8 cellular contexts compared by ENCODE assay signal in genomic region chr17:2335726-2336214, GRCh38. TPM values are rescaled to one million over a fixed set of nuclear protein-coding genes. Genes with fewer than 3 reads are reported as not detected.
DNase-seq lines count a peak whose midpoint lies in the region; ATAC-seq, FAIRE-seq and TF ChIP-seq lines count a peak whose summit lies in the region.

No MANE protein-coding gene starts in this region.

- H3K9me3 Mint-ChIP-seq in activated T-cell treated with anti-CD3 and anti-CD28 coated beads, Interleukin-2, amount 50 U/mL, for 24 hours: no peaks in the 10 kb centered on the region
- no peaks in the 10 kb centered on the region for H3K9me3 Mint-ChIP-seq in activated CD4-positive, alpha-beta memory T cell treated with anti-CD3 and anti-CD28 coated beads, Interleukin-2, amount 10 ng/mL, durations not matched to agents 7 days and 5 days

- no peak overlapping the region for H3K27ac Mint-ChIP-seq in activated T-cell treated with anti-CD3 and anti-CD28 coated beads, Interleukin-2, amount 50 U/mL, for 24 hours
- H3K27ac Mint-ChIP-seq in activated CD4-positive, alpha-beta memory T cell treated with anti-CD3 and anti-CD28 coated beads, Interleukin-2, amount 10 ng/mL, durations not matched to agents 7 days and 5 days: peak overlapping the region; percentile 88

- no peaks in the 10 kb centered on the region for H3K9me3 ChIP-seq in skeletal muscle tissue (ENCODE audit: control insufficient read depth in 3 of 3, low read length in 3 of 3)

- peak overlapping the region; percentile 86 for H3K27ac ChIP-seq in skeletal muscle tissue (ENCODE audit: low read depth, low read length)

- no peak for TF ChIP-seq POLR2A in GM12892 (IDR thresholded peaks at IDR 0.05; ENCODE audit: low read depth, low read length)

- CTCF ChIA-PET in activated CD4-positive, alpha-beta memory T cell treated with anti-CD3 and anti-CD28 coated beads, Interleukin-2, amount 10 ng/mL, durations not matched to agents 7 days and 5 days (lab: Charles Lee): interaction anchor here (0.9 to 4.6 kb wide), 11 partner anchors 13 to 281 kb away, joined by 3 to 32 read pairs (median 5); partner anchors contain the start of genes HIC1, SMG6 and SRR

- peaks cover 6% of the 10 kb centered on the region for H3K36me3 Mint-ChIP-seq in activated T-cell treated with anti-CD3 and anti-CD28 coated beads, Interleukin-2, amount 50 U/mL, for 24 hours (ENCODE audit: low read depth)
- peaks cover 14% of the 10 kb centered on the region for H3K36me3 Mint-ChIP-seq in activated CD4-positive, alpha-beta memory T cell treated with anti-CD3 and anti-CD28 coated beads, Interleukin-2, amount 10 ng/mL, durations not matched to agents 7 days and 5 days (ENCODE audit: low read depth)

- peak; percentile 37 for DNase-seq in activated T-cell treated with anti-CD3 and anti-CD28 coated beads, Interleukin-2, amount 50 U/mL, for 24 hours
- no peak for DNase-seq in activated T-cell treated with anti-CD3 and anti-CD28 coated beads, Interleukin-2, amount 50 U/mL, for 1 hour
- DNase-seq in activated CD4-positive, alpha-beta memory T cell treated with anti-CD3 and anti-CD28 coated beads, Interleukin-2, amount 10 ng/mL, durations not matched to agents 7 days and 5 days: peak; percentile 25
- DNase-seq in hepatic stellate cell (ENCODE audit: low spot score): peak; percentile 17
- DNase-seq in GM12892 (ENCODE audit: insufficient read length): no peak

- peak overlapping the region; percentile 92 to 93 (median 93) for H3K9ac ChIP-seq in skeletal muscle tissue (ENCODE audit: low read depth in 1 of 3, low read length in 3 of 3)

- H3K4me3 Mint-ChIP-seq in activated T-cell treated with anti-CD3 and anti-CD28 coated beads, Interleukin-2, amount 50 U/mL, for 24 hours: no peak overlapping the region
- H3K4me3 Mint-ChIP-seq in activated CD4-positive, alpha-beta memory T cell treated with anti-CD3 and anti-CD28 coated beads, Interleukin-2, amount 10 ng/mL, durations not matched to agents 7 days and 5 days: peak overlapping the region; percentile 99

- H3K27me3 ChIP-seq in skeletal muscle tissue (ENCODE audit: control insufficient read depth in 3 of 3, insufficient read depth in 3 of 3, low read length in 3 of 3): no peaks in the 10 kb centered on the region

- no peaks in the 10 kb centered on the region for H3K27me3 Mint-ChIP-seq in activated T-cell treated with anti-CD3 and anti-CD28 coated beads, Interleukin-2, amount 50 U/mL, for 24 hours
- no peaks in the 10 kb centered on the region for H3K27me3 Mint-ChIP-seq in activated CD4-positive, alpha-beta memory T cell treated with anti-CD3 and anti-CD28 coated beads, Interleukin-2, amount 10 ng/mL, durations not matched to agents 7 days and 5 days

- ATAC-seq in HG03521 (IDR thresholded peaks at IDR 0.05; ENCODE audit: unreplicated experiment) (no peak), GM21528 (IDR thresholded peaks at IDR 0.05; ENCODE audit: low FRiP score, unreplicated experiment) (no peak)

- peaks cover 41 to 44% (median 42%) of the 10 kb centered on the region in 3 donors for H3K36me3 ChIP-seq in skeletal muscle tissue (ENCODE audit: control insufficient read depth in 3 of 3, insufficient read depth in 3 of 3, low read length in 3 of 3)

- H3K4me1 ChIP-seq in skeletal muscle tissue (ENCODE audit: control insufficient read depth in 3 of 3, insufficient read depth in 3 of 3, low read length in 3 of 3): peaks cover 16 to 36% (median 19%) of the 10 kb centered on the region in 3 donors

- peaks cover 21% of the 10 kb centered on the region for H3K4me1 Mint-ChIP-seq in activated T-cell treated with anti-CD3 and anti-CD28 coated beads, Interleukin-2, amount 50 U/mL, for 24 hours (ENCODE audit: low read depth)
- H3K4me1 Mint-ChIP-seq in activated CD4-positive, alpha-beta memory T cell treated with anti-CD3 and anti-CD28 coated beads, Interleukin-2, amount 10 ng/mL, durations not matched to agents 7 days and 5 days: peaks cover 9% of the 10 kb centered on the region

- H3K4me3 ChIP-seq in skeletal muscle tissue (ENCODE audit: low read length in 3 of 3): peak overlapping the region; percentile 91 to 99 (median 99)

- POLR2A ChIA-PET in activated CD4-positive, alpha-beta memory T cell treated with anti-CD3 and anti-CD28 coated beads, Interleukin-2, amount 10 ng/mL, durations not matched to agents 7 days and 5 days (lab: Charles Lee): interaction anchor here (0.6 to 4.5 kb wide), 30 partner anchors 9 to 619 kb away, joined by 3 to 38 read pairs (median 5); partner anchors contain the start of genes HIC1, METTL16, MNT and PAFAH1B1

- FAIRE-seq in GM12892 (lab: Jason Lieb, UNC): no peak

RNA-seq across cellular contexts. Expression of gene TSR1, which starts 0.5 kb away (rescaled TPM):
- 10 to 100 TPM; 22.5 to 23.5 TPM for total RNA-seq in activated CD4-positive, alpha-beta memory T cell treated with anti-CD3 and anti-CD28 coated beads, Interleukin-2, amount 10 ng/mL, durations not matched to agents 7 days and 5 days
- 26.1 TPM for total RNA-seq in skeletal muscle tissue
- polyA plus RNA-seq in GM12892 (2012; ENCODE audit: missing spikeins): 38.5 TPM

RNA-seq across cellular contexts. Expression of gene SGSM2, which starts 1.5 kb away (rescaled TPM):
- 10 to 100 TPM; 45.4 to 49.4 TPM for total RNA-seq in activated CD4-positive, alpha-beta memory T cell treated with anti-CD3 and anti-CD28 coated beads, Interleukin-2, amount 10 ng/mL, durations not matched to agents 7 days and 5 days
- 19.8 TPM for total RNA-seq in skeletal muscle tissue
- 31.4 TPM for polyA plus RNA-seq in GM12892 (2012; ENCODE audit: missing spikeins)

RNA-seq across cellular contexts. Expression of gene SRR, which starts 32.0 kb away (rescaled TPM):
- total RNA-seq in activated CD4-positive, alpha-beta memory T cell treated with anti-CD3 and anti-CD28 coated beads, Interleukin-2, amount 10 ng/mL, durations not matched to agents 7 days and 5 days: 10 to 100 TPM; 19.3 to 19.5 TPM
- total RNA-seq in skeletal muscle tissue: 17.2 TPM
- polyA plus RNA-seq in GM12892 (2012; ENCODE audit: missing spikeins): 11.1 TPM

RNA-seq across cellular contexts. Expression of gene SMG6, which starts 32.2 kb away (rescaled TPM):
- 10 to 100 TPM; 37.8 to 38.7 TPM for total RNA-seq in activated CD4-positive, alpha-beta memory T cell treated with anti-CD3 and anti-CD28 coated beads, Interleukin-2, amount 10 ng/mL, durations not matched to agents 7 days and 5 days
- total RNA-seq in skeletal muscle tissue: 13.6 TPM
- 20.9 TPM for polyA plus RNA-seq in GM12892 (2012; ENCODE audit: missing spikeins)

Comparison
In these comparisons a context has a peak if more than half of its experiments do, and no peak if none do; other contexts are left out.
1. DNase-seq: peak in activated T-cell treated with anti-CD3 and anti-CD28 coated beads, Interleukin-2, amount 50 U/mL, for 24 hours (single experiment), activated CD4-positive, alpha-beta memory T cell treated with anti-CD3 and anti-CD28 coated beads, Interleukin-2, amount 10 ng/mL, durations not matched to agents 7 days and 5 days (single experiment) and hepatic stellate cell (single experiment); none in activated T-cell treated with anti-CD3 and anti-CD28 coated beads, Interleukin-2, amount 50 U/mL, for 1 hour (single experiment) and GM12892 (single experiment).